1 cellular context compared by ENCODE assay signal in genomic region chr13:19632915-19633339, GRCh38.
A peak's percentile ranks its signal among the peaks of the same experiment; 100 is the strongest.
TF ChIP-seq lines count a peak whose summit lies in the region.

No MANE protein-coding gene starts in this region.

TF ChIP-seq in K562, 482 proteins besides CTCF, POLR2A, EP300 and RAD21 (continued from another document):
- TF ChIP-seq MGA (IDR thresholded peaks at IDR 0.05) (peak; percentile 71), ZBTB33 (CRISPR knock-in tag; IDR thresholded peaks at IDR 0.05) (peak; percentile 46), SIN3A (IDR thresholded peaks at IDR 0.05; ENCODE audit: borderline replicate concordance in 2 of 2, control insufficient read depth in 1 of 2, low read depth in 2 of 2, low read length in 2 of 2) (0 out of 4 replicates have a peak, but pooled peaks have one; percentile 4 to 12)
